Comparison of ENCODE assay signal across 10 cellular contexts in the genomic region with DNA sequence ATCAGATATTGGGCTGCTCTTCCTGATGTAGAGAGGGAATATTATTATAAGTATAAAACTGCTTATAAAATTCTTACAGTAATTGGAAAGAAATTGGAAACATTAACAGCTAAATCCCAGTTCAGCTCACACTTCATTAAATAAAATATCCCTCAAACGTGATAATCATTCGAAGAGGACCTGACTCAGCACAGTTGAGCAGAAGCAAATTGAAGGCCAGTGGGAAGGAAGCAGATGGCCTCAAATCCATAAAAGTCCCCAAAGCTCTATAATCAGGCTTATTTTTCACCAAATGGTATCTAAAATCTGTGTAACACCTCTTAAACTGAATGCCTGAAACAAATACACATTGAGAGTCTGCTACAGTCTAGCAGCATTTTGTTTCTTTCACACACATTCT.
"Had no signal": no experiment of that assay in that cellular context is flagged by ENCODE, and none has a peak within 500 bp of the region (broad histone marks: within the 10 kb centered on the region; RNA-seq: fewer than 3 reads in every experiment).

No MANE protein-coding gene starts in this region.

- H2AFZ ChIP-seq: GM23248 had no signal

- ATAC-seq: HCT116, HepG2 had no signal

- H3K4me3 ChIP-seq: GM23248, HAP-1 had no signal

- H3K27ac ChIP-seq: GM23248, HL-60 had no signal

- H3K4me1 ChIP-seq: HAP-1 had no signal

- DNase-seq: GM23248, GOT3, H7, HFFc6, IMR-90, KBM-7 had no signal

- H3K36me3 ChIP-seq: HAP-1 had no signal

- H3K9me3 ChIP-seq: HAP-1 had no signal

- H3K9ac ChIP-seq: GM23248 had no signal

- FAIRE-seq: HepG2 had no signal
